Comparison of ENCODE assay signal across 2 cellular contexts in genomic region chr10:132923384-132923783, GRCh38. TPM values are rescaled to one million over a fixed set of nuclear protein-coding genes. Genes with fewer than 3 reads are reported as not detected.
"Had no signal": no experiment of that assay in that cellular context is flagged by ENCODE, and none has a peak within 500 bp of the region (broad histone marks: within the 10 kb centered on the region; RNA-seq: fewer than 3 reads in every experiment).

No MANE protein-coding gene starts in this region.

RNA-seq across cellular contexts. Expression of gene CFAP46, which starts 19.0 kb away (rescaled TPM):
- polyA plus RNA-seq: immature natural killer cell; naive thymus-derived CD4-positive, alpha-beta T cell had no signal
